ENCODE assay signal across 1 cellular context in the genomic region with DNA sequence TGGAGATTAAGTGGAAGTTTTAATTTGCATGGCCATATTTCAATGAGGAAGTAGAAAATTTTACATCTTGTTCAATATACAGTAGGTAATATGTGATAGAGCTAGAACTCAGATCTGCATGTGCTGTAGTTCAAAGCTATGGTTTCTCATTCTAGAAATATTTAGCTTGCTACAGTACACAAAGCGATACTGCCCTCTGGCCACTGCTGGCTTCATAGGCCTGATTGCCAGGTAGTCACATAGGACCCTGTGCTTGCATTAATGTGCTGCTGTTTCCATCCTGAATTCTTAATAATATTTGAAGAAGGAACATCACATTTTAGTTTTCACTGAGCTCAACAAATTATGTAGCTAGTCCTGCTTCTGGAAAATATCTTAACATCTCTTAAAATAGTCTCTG.
TF ChIP-seq lines count a peak whose summit lies in the region.

No MANE protein-coding gene starts in this region.

TF ChIP-seq in WTC11, 78 proteins besides CTCF, POLR2A, EP300 and RAD21 (continued from another document):
- TF ChIP-seq MLX (CRISPR knock-in tag; IDR thresholded peaks at IDR 0.05) (no peak), ZNF416 (CRISPR knock-in tag; IDR thresholded peaks at IDR 0.05) (no peak), ELF4 (CRISPR knock-in tag; IDR thresholded peaks at IDR 0.05; ENCODE audit: low read depth) (no peak), ZNF232 (CRISPR knock-in tag; IDR thresholded peaks at IDR 0.05) (no peak), OVOL2 (CRISPR knock-in tag; IDR thresholded peaks at IDR 0.05; ENCODE audit: borderline replicate concordance) (no peak), GRHL2 (CRISPR knock-in tag; IDR thresholded peaks at IDR 0.05; ENCODE audit: insufficient replicate concordance, severe bottlenecking) (no peak)
- TF ChIP-seq, protein P1, sequence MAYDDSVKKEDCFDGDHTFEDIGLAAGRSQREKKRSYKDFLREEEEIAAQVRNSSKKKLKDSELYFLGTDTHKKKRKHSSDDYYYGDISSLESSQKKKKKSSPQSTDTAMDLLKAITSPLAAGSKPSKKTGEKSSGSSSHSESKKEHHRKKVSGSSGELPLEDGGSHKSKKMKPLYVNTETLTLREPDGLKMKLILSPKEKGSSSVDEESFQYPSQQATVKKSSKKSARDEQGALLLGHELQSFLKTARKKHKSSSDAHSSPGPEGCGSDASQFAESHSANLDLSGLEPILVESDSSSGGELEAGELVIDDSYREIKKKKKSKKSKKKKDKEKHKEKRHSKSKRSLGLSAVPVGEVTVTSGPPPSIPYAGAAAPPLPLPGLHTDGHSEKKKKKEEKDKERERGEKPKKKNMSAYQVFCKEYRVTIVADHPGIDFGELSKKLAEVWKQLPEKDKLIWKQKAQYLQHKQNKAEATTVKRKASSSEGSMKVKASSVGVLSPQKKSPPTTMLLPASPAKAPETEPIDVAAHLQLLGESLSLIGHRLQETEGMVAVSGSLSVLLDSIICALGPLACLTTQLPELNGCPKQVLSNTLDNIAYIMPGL (CRISPR knock-in tag; IDR thresholded peaks at IDR 0.05), result no peak
- TF ChIP-seq, protein P2, sequence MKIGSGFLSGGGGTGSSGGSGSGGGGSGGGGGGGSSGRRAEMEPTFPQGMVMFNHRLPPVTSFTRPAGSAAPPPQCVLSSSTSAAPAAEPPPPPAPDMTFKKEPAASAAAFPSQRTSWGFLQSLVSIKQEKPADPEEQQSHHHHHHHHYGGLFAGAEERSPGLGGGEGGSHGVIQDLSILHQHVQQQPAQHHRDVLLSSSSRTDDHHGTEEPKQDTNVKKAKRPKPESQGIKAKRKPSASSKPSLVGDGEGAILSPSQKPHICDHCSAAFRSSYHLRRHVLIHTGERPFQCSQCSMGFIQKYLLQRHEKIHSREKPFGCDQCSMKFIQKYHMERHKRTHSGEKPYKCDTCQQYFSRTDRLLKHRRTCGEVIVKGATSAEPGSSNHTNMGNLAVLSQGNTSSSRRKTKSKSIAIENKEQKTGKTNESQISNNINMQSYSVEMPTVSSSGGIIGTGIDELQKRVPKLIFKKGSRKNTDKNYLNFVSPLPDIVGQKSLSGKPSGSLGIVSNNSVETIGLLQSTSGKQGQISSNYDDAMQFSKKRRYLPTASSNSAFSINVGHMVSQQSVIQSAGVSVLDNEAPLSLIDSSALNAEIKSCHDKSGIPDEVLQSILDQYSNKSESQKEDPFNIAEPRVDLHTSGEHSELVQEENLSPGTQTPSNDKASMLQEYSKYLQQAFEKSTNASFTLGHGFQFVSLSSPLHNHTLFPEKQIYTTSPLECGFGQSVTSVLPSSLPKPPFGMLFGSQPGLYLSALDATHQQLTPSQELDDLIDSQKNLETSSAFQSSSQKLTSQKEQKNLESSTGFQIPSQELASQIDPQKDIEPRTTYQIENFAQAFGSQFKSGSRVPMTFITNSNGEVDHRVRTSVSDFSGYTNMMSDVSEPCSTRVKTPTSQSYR (CRISPR knock-in tag; IDR thresholded peaks at IDR 0.05), result no peak
